In the genomic region with DNA sequence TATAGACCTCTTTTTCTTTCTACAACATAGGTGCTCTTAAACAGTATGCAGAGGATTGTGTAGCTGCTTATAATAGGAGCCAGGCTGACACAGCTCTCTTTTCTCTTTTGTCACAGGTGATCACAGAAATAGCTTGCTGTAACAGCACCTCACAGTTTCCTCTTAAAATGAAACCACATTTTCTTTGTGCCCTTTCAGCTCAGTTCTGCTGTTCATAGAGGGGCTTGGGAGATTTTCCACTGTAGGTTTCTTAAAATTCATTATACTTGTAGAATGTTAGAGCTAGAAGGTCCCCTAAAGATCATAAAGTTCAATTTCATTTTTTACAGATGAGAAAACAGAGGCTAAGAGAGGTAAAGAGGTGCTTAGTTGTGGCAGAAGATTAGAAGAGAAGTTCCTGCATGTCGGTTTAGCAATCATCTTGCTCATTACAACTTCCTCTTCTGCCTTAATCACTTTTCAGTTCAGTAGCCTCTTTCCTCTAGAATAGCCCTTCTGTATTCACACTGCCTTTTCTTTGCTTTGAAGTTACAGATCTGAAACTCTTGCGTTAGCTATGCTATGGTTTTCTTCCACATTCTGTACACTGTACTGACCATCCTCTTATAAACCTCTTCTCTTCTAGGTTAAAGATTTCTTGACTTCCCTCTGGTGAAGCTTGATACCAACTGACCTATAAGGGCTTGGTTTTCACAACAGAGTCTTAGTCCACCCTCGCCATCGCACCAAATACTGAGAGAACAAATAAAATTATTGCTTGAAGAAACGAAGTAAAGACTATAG, we compare ENCODE assay signal across 9 cellular contexts. TPM values are rescaled to one million over a fixed set of nuclear protein-coding genes. Genes with fewer than 3 reads are reported as not detected.
DNase-seq lines count a peak whose midpoint lies in the region; ATAC-seq, FAIRE-seq and TF ChIP-seq lines count a peak whose summit lies in the region.
"Had no signal": no experiment of that assay in that cellular context is flagged by ENCODE, and none has a peak within 500 bp of the region (broad histone marks: within the 10 kb centered on the region; RNA-seq: fewer than 3 reads in every experiment).

No MANE protein-coding gene starts in this region.

- H4K20me1 ChIP-seq in MM.1S (ENCODE audit: insufficient read depth, low read length), result no peaks in the 10 kb centered on the region

- no peak overlapping the region for H2AFZ ChIP-seq in MM.1S (ENCODE audit: low read length)

- H3K4me3 ChIP-seq in MM.1S (ENCODE audit: low read length), result peak overlapping the region; percentile 57

- peaks cover 34% of the 10 kb centered on the region for H3K79me2 ChIP-seq in MM.1S (ENCODE audit: low read length)

- H3K9me2 ChIP-seq in MM.1S (replicated peaks; ENCODE audit: insufficient read depth, low read length), result no peaks in the 10 kb centered on the region

- peaks cover 75% of the 10 kb centered on the region for H3F3A ChIP-seq in MM.1S (ENCODE audit: insufficient read depth, low read length)

- H3K27me3 ChIP-seq in MM.1S (replicated peaks; ENCODE audit: insufficient read depth, low read length), result no peaks in the 10 kb centered on the region

- peak; percentile 98 for FAIRE-seq in GM18507 (lab: Jason Lieb, UNC)
- FAIRE-seq: endometrium had no signal

- H3K9me3 ChIP-seq in MM.1S (replicated peaks; ENCODE audit: insufficient read depth, low read length), result no peaks in the 10 kb centered on the region

- ATAC-seq in GM21717 (IDR thresholded peaks at IDR 0.05; ENCODE audit: unreplicated experiment) (peak; percentile 40), left colon (peak; percentile 44)

- no peaks in the 10 kb centered on the region; the same call in none of the 2 replicates for H3K36me3 ChIP-seq in MM.1S (replicated peaks; ENCODE audit: insufficient read depth, low read length)

- DNase-seq in GM18507 (ENCODE audit: extremely low spot score, insufficient read length, low read depth) (no peak), MM.1S (peak; percentile 89), left colon (no peak), cortex of kidney (lab: John Stamatoyannopoulos, UW) (no peak), NCI-H526 treated with DMSO at 0.1 percent for 48 hours (lab: John Stamatoyannopoulos, UW) (no peak), NCI-H2227 (lab: John Stamatoyannopoulos, UW; ENCODE audit: unreplicated experiment) (no peak), HK-2 (ENCODE audit: unreplicated experiment) (no peak)

- no peak for TF ChIP-seq CTCF in MM.1S (IDR thresholded peaks at IDR 0.05; ENCODE audit: low read length)

- intact Hi-C loops in left colon (cut with DNase I, micrococcal nuclease), result no loop called here

- H3K4me2 ChIP-seq in MM.1S (ENCODE audit: low read depth, low read length), result peak overlapping the region; percentile 86

- H3K27ac ChIP-seq in MM.1S (ENCODE audit: low read length), result peak overlapping the region; percentile 97

- H3K4me1 ChIP-seq in MM.1S (ENCODE audit: low read length), result peaks cover 83% of the 10 kb centered on the region

- peak overlapping the region; percentile 63 for H3K9ac ChIP-seq in MM.1S (ENCODE audit: low read length)

RNA-seq across cellular contexts. Expression of a gene that starts 35.1 kb away (rescaled TPM):
- 1 to 10 TPM; 4.6 to 9.1 TPM for total RNA-seq in left colon
